Comparison of ENCODE assay signal across 9 cellular contexts in the genomic region with DNA sequence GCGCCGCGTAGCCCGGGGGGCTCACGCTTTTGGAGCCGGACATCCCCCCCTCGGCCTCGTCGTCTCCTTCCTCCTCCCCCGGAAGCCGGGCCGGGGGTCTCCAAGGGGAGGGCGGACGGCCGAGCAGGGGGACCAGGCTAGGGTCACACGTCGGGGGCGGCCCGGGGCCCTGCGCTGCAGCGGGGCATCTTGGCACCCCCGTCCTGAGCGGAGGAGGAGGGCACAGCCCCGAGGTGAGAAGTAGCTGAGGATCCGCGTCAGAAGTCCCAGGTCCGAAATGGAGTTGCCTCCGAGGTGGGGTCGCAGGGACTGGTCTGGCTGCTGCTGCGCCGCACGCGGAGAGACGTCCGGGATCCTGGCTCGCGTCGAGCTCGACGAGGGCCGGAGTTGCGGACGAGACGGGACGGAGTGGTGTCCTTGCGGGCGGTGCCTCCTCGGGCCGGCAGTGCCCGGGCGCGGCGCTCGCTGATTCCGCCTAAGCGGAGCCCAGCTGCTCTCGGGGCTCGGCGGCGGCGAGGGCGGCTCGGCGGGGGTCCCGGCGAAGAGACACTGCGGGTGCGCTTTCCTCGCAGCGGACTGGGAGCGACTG. TPM values are rescaled to one million over a fixed set of nuclear protein-coding genes. Genes with fewer than 3 reads are reported as not detected.
DNase-seq lines count a peak whose midpoint lies in the region; ATAC-seq lines count a peak whose summit lies in the region.
"Had no signal": no experiment of that assay in that cellular context is flagged by ENCODE, and none has a peak within 500 bp of the region (broad histone marks: within the 10 kb centered on the region; RNA-seq: fewer than 3 reads in every experiment).

TSS of gene ADCY5 (minus strand) at position 588 of the 589 bp plus-strand sequence. CDS start at position 43, 545 bp downstream.

- H3K36me3 ChIP-seq in rectal smooth muscle tissue (ENCODE audit: control insufficient read depth, insufficient read depth, low read length): no peaks in the 10 kb centered on the region

- no peaks in the 10 kb centered on the region for H3K9me3 Mint-ChIP-seq in activated T-cell treated with anti-CD3 and anti-CD28 coated beads, Interleukin-2, amount 50 U/mL, for 72 hours
- H3K9me3 Mint-ChIP-seq: T-helper 1 cell treated with Interleukin-12 subunit alpha and Interleukin-12 subunit beta and Interleukin-4 antibody, amounts not matched to agents 30 μg/mL and 1 μg/mL, for 36 hours had no signal

- H3K4me3 Mint-ChIP-seq in activated T-cell treated with anti-CD3 and anti-CD28 coated beads, Interleukin-2, amount 50 U/mL, for 72 hours: peak within 1 kb of the TSS; percentile 54 to 74

- H3K4me1 ChIP-seq in rectal smooth muscle tissue (ENCODE audit: control insufficient read depth, insufficient read depth, low read length): peaks cover 3% of the 10 kb centered on the region

- H3K4me1 Mint-ChIP-seq in activated T-cell treated with anti-CD3 and anti-CD28 coated beads, Interleukin-2, amount 50 U/mL, for 72 hours (ENCODE audit: low read depth): no peaks in the 10 kb centered on the region

- peak within 1 kb of the TSS; percentile 83 for H3K4me3 ChIP-seq in rectal smooth muscle tissue (ENCODE audit: low read length)

- peak within 1 kb of the TSS; percentile 87 for H3K27ac ChIP-seq in rectal smooth muscle tissue (ENCODE audit: low read depth, low read length)

- H3K9ac ChIP-seq in rectal smooth muscle tissue (ENCODE audit: low read length): peak within 1 kb of the TSS; percentile 56

- intact Hi-C loops in left ventricle myocardium superior (cut with micrococcal nuclease): loop anchor here (10.0 kb wide), 2 partner anchors 74 to 104 kb away; no protein-coding TSS in a partner anchor

- H3K36me3 Mint-ChIP-seq in activated T-cell treated with anti-CD3 and anti-CD28 coated beads, Interleukin-2, amount 50 U/mL, for 72 hours (ENCODE audit: insufficient read depth in 2 of 2): peaks cover 1 to 2% of the 10 kb centered on the region in 2 donors

- peak; percentile 80 for DNase-seq in NCI-H146 (lab: John Stamatoyannopoulos, UW)
- DNase-seq in NCI-H146 treated with DMSO at 0.1 percent for 48 hours (lab: John Stamatoyannopoulos, UW; ENCODE audit: unreplicated experiment): no peak
- peak; percentile 4 to 9 for DNase-seq in activated T-cell treated with anti-CD3 and anti-CD28 coated beads, Interleukin-2, amount 50 U/mL, for 72 hours
- peak; percentile 54 for DNase-seq in left ventricle myocardium superior
- DNase-seq in GOT3 (lab: John Stamatoyannopoulos, UW): no peak
- no peak for DNase-seq in activated CD4-positive, CD25-positive, alpha-beta regulatory T cell (lab: John Stamatoyannopoulos, UW)

- H3K27ac Mint-ChIP-seq in activated T-cell treated with anti-CD3 and anti-CD28 coated beads, Interleukin-2, amount 50 U/mL, for 72 hours: no peak within 1 kb of the TSS
- H3K27ac Mint-ChIP-seq: T-helper 1 cell treated with Interleukin-12 subunit alpha and Interleukin-12 subunit beta and Interleukin-4 antibody, amounts not matched to agents 30 μg/mL and 1 μg/mL, for 36 hours had no signal

- peak in 1 of 2 donors; percentile 23 for ATAC-seq in activated T-cell treated with anti-CD3 and anti-CD28 coated beads, Interleukin-2, amount 50 U/mL, for 72 hours (replicated peaks in 1 of 2)
- ATAC-seq in left ventricle myocardium superior: peak; percentile 33
- no peak for ATAC-seq in HG02678 (IDR thresholded peaks at IDR 0.05; ENCODE audit: unreplicated experiment)

- peaks cover 58% of the 10 kb centered on the region for H3K27me3 Mint-ChIP-seq in activated T-cell treated with anti-CD3 and anti-CD28 coated beads, Interleukin-2, amount 50 U/mL, for 72 hours (ENCODE audit: low read depth)

- H3K27me3 ChIP-seq in rectal smooth muscle tissue (ENCODE audit: control insufficient read depth, insufficient read depth, low read length): no peaks in the 10 kb centered on the region

RNA-seq across cellular contexts. Expression of gene ADCY5, which starts in this region (rescaled TPM):
- total RNA-seq in activated T-cell treated with anti-CD3 and anti-CD28 coated beads, Interleukin-2, amount 50 U/mL, for 72 hours: not detected
- 273 TPM for total RNA-seq in left ventricle myocardium superior

Comparison
In these comparisons a context has a peak if more than half of its experiments do, and no peak if none do; other contexts are left out.
1. RNA of gene ADCY5 (total RNA-seq): 273 TPM in left ventricle myocardium superior (single experiment); not detected in activated T-cell treated with anti-CD3 and anti-CD28 coated beads, Interleukin-2, amount 50 U/mL, for 72 hours; every median in the first group is over 100 times any median in the second.
2. DNase-seq: peak in NCI-H146 (single experiment) and left ventricle myocardium superior (single experiment); none in NCI-H146 treated with DMSO at 0.1 percent for 48 hours (single experiment), GOT3 (single experiment) and activated CD4-positive, CD25-positive, alpha-beta regulatory T cell (0 of 4).
3. Peak in DNase-seq in activated T-cell treated with anti-CD3 and anti-CD28 coated beads, Interleukin-2, amount 50 U/mL, for 72 hours; RNA of the gene not detected or under 1 TPM.